In genomic region chr7:16398211-16399017, GRCh38 we compare ENCODE assay signal across 1 cellular context.
TF ChIP-seq lines count a peak whose summit lies in the region.

No MANE protein-coding gene starts in this region.

TF ChIP-seq in K562, 482 proteins besides CTCF, POLR2A, EP300 and RAD21 (continued from another document):
- peak in 1 of 3 experiments; percentile 72; a peak in 1 of 6 replicates for TF ChIP-seq ZBTB11 (CRISPR knock-in tag; IDR thresholded peaks at IDR 0.05)
- TF ChIP-seq STAG1 (CRISPR knock-in tag; IDR thresholded peaks at IDR 0.05; ENCODE audit: borderline replicate concordance): no peak; the same call in 1 of the 2 replicates
- no peak for TF ChIP-seq NFATC3 (IDR thresholded peaks at IDR 0.05)
- no peak for TF ChIP-seq NR2F6 (CRISPR knock-in tag; IDR thresholded peaks at IDR 0.05)
- TF ChIP-seq C11orf30 (IDR thresholded peaks at IDR 0.05; ENCODE audit: low read depth): no peak
- TF ChIP-seq POLR3G (IDR thresholded peaks at IDR 0.05; ENCODE audit: extremely low read depth, insufficient read length, insufficient replicate concordance): no peak
- no peak for TF ChIP-seq SAFB2 (IDR thresholded peaks at IDR 0.05; ENCODE audit: borderline replicate concordance, low read depth, low read length, severe bottlenecking)
- TF ChIP-seq THAP12 (CRISPR knock-in tag; IDR thresholded peaks at IDR 0.05): no peak
- no peak; the same call in 1 of the 2 replicates for TF ChIP-seq ZFP91 (CRISPR knock-in tag; IDR thresholded peaks at IDR 0.05)
- no peak for TF ChIP-seq RBM17 (IDR thresholded peaks at IDR 0.05; ENCODE audit: borderline replicate concordance, low read depth, low read length)
- TF ChIP-seq ZNF263 (CRISPR knock-in tag; IDR thresholded peaks at IDR 0.05; ENCODE audit: borderline replicate concordance): no peak
- TF ChIP-seq ZNF408 (CRISPR knock-in tag; IDR thresholded peaks at IDR 0.05; ENCODE audit: low read depth): peak; percentile 84; the same call in 1 of the 2 replicates
- TF ChIP-seq CBX2 (IDR thresholded peaks at IDR 0.05; ENCODE audit: insufficient read depth, low read length, poor library complexity, severe bottlenecking): no peak
- TF ChIP-seq KLF16 (IDR thresholded peaks at IDR 0.05): no peak
- no peak for TF ChIP-seq RREB1 (CRISPR knock-in tag; IDR thresholded peaks at IDR 0.05)
- peak; percentile 58; the same call in 1 of the 2 replicates for TF ChIP-seq ZNF431 (CRISPR knock-in tag; IDR thresholded peaks at IDR 0.05)
- TF ChIP-seq HDAC6 (IDR thresholded peaks at IDR 0.05; ENCODE audit: low read depth, low read length): no peak
- peak; percentile 59; the same call in 1 of the 2 replicates for TF ChIP-seq E2F3 (CRISPR knock-in tag; IDR thresholded peaks at IDR 0.05)
- no peak for TF ChIP-seq ZKSCAN3 (CRISPR knock-in tag; IDR thresholded peaks at IDR 0.05)
- no peak for TF ChIP-seq SMAD4 (CRISPR knock-in tag; conservative IDR thresholded peaks at IDR 0.05)
- no peak for TF ChIP-seq SMARCA5 (IDR thresholded peaks at IDR 0.05)
- no peak for TF ChIP-seq MBD1 (CRISPR knock-in tag; IDR thresholded peaks at IDR 0.05)
- no peak for TF ChIP-seq ZNF655 (CRISPR knock-in tag; IDR thresholded peaks at IDR 0.05)
- no peak for TF ChIP-seq ZBTB1 (CRISPR knock-in tag; IDR thresholded peaks at IDR 0.05; ENCODE audit: borderline replicate concordance, low read depth)
- no peak for TF ChIP-seq MECOM (CRISPR knock-in tag; IDR thresholded peaks at IDR 0.05)
- no peak for TF ChIP-seq PRMT5 (CRISPR knock-in tag; IDR thresholded peaks at IDR 0.05)
- peak; percentile 85 for TF ChIP-seq MTF1 (CRISPR knock-in tag; IDR thresholded peaks at IDR 0.05; ENCODE audit: borderline replicate concordance)
- TF ChIP-seq CHD1 (IDR thresholded peaks at IDR 0.05; ENCODE audit: low read length): no peak
- no peak for TF ChIP-seq PTBP1 (IDR thresholded peaks at IDR 0.05; ENCODE audit: low read depth, low read length)
- peak; percentile 96 for TF ChIP-seq ZNF277 (CRISPR knock-in tag; IDR thresholded peaks at IDR 0.05; ENCODE audit: borderline replicate concordance)
- no peak for TF ChIP-seq ZNF79 (CRISPR knock-in tag; IDR thresholded peaks at IDR 0.05; ENCODE audit: low read depth)
- no peak for TF ChIP-seq ZNF280B (CRISPR knock-in tag; IDR thresholded peaks at IDR 0.05)
- TF ChIP-seq HOXB6 (CRISPR knock-in tag; IDR thresholded peaks at IDR 0.05; ENCODE audit: borderline replicate concordance): peak; percentile 77; the same call in 1 of the 2 replicates
- no peak for TF ChIP-seq ZNF507 (tag; conservative IDR thresholded peaks at IDR 0.05)
- peak; percentile 10 for TF ChIP-seq TFE3 (CRISPR knock-in tag; IDR thresholded peaks at IDR 0.05)
TF ChIP-seq in K562: peak in this region for 25.
